ENCODE assay signal across 22 cellular contexts in genomic region chr22:49368221-49368975, GRCh38.
A peak's percentile ranks its signal among the peaks of the same experiment; 100 is the strongest.
DNase-seq lines count a peak whose midpoint lies in the region; ATAC-seq and TF ChIP-seq lines count a peak whose summit lies in the region.
"Had no signal": no experiment of that assay in that cellular context is flagged by ENCODE, and none has a peak within 500 bp of the region (broad histone marks: within the 10 kb centered on the region; RNA-seq: fewer than 3 reads in every experiment).

No MANE protein-coding gene starts in this region.

- POLR2A ChIA-PET in Caco-2 (lab: Charles Lee) = no interaction called here

- H3K9me3 ChIP-seq in Caco-2 (no peaks in the 10 kb centered on the region), Peyer's patch (no peaks in the 10 kb centered on the region), sigmoid colon (no peaks in the 10 kb centered on the region)
- H3K9me3 ChIP-seq: heart right ventricle, neutrophil had no signal

- BruUV-seq in Caco-2 (replicated peaks; lab: Mats Ljungman, UMichigan) = no TSS peak

- DNase-seq in Caco-2 = no peak
- DNase-seq in Peyer's patch = peak in 2 of 3 donors; percentile 7 to 30
- peak; percentile 33 for DNase-seq in left lobe of liver (ENCODE audit: low spot score)
- DNase-seq in sigmoid colon = peak; percentile 52
- DNase-seq in central memory CD4-positive, alpha-beta T cell = no peak
- DNase-seq in T-helper 2 cell treated with Interferon-gamma antibody and Interleukin-4, amounts not matched to agents 5 μg/mL and 100 μg/mL, for 36 hours (ENCODE audit: low spot score) = no peak
- DNase-seq: activated naive CD4-positive, alpha-beta T cell treated with anti-CD3 and anti-CD28 coated beads for 36 hours; amygdala; dermis blood vessel endothelial cell; GOT3; heart right ventricle; KBM-7; left ventricle myocardium superior; MM.1S; NCI-H524 treated with DMSO at 0.1 percent for 48 hours; retina; WERI-Rb-1 had no signal

- peaks cover 4% of the 10 kb centered on the region; the same call in 1 of the 2 replicates for H3K4me1 ChIP-seq in Caco-2
- no peaks in the 10 kb centered on the region for H3K4me1 ChIP-seq in Peyer's patch
- H3K4me1 ChIP-seq in sigmoid colon = no peaks in the 10 kb centered on the region
- H3K4me1 ChIP-seq: heart right ventricle had no signal

- peak overlapping the region; percentile 16 for H3K27ac Mint-ChIP-seq in Caco-2 (ENCODE audit: unreplicated experiment)
- no peak overlapping the region for H3K27ac Mint-ChIP-seq in T-helper 2 cell treated with Interferon-gamma antibody and Interleukin-4, amounts not matched to agents 5 μg/mL and 100 μg/mL, for 36 hours
- H3K27ac Mint-ChIP-seq: activated naive CD4-positive, alpha-beta T cell treated with anti-CD3 and anti-CD28 coated beads for 36 hours; CD4-positive, alpha-beta T cell had no signal

- H3K27me3 Mint-ChIP-seq in Caco-2 (ENCODE audit: insufficient read depth, unreplicated experiment) = peaks cover 11% of the 10 kb centered on the region
- no peaks in the 10 kb centered on the region for H3K27me3 Mint-ChIP-seq in T-helper 2 cell treated with Interferon-gamma antibody and Interleukin-4, amounts not matched to agents 5 μg/mL and 100 μg/mL, for 36 hours (ENCODE audit: low read depth)

- H3K27ac ChIP-seq in Peyer's patch (no peak overlapping the region), sigmoid colon (no peak overlapping the region)
- H3K27ac ChIP-seq: heart right ventricle, neutrophil, RWPE1, WERI-Rb-1 had no signal

- no peak for TF ChIP-seq EP300 in sigmoid colon (IDR thresholded peaks at IDR 0.05)

- WGBS in sigmoid colon, 2 donors = 83% methylated on average over 19 of the region's 19 CpGs

- H3K4me3 ChIP-seq in Caco-2 (ENCODE audit: low read depth, low read length) (peak overlapping the region; percentile 44), Peyer's patch (no peak overlapping the region), sigmoid colon (no peak overlapping the region)
- H3K4me3 ChIP-seq: heart right ventricle had no signal

- no peak for TF ChIP-seq POLR2A in Peyer's patch (IDR thresholded peaks at IDR 0.05)
- no peak for TF ChIP-seq POLR2A in sigmoid colon (IDR thresholded peaks at IDR 0.05)

- H3K27me3 ChIP-seq in Caco-2 (replicated peaks; ENCODE audit: control insufficient read depth, insufficient read depth, low read length) (no peaks in the 10 kb centered on the region), Peyer's patch (no peaks in the 10 kb centered on the region), sigmoid colon (peaks cover 0 to 45% (median 15%) of the 10 kb centered on the region in 3 donors)

- intact Hi-C loops in Caco-2 (cut with micrococcal nuclease; ENCODE audit: unreplicated experiment) (no loop called here), sigmoid colon (cut with DNase I) (no loop called here)

- no peaks in the 10 kb centered on the region for H3K9me3 Mint-ChIP-seq in Caco-2 (ENCODE audit: unreplicated experiment)
- H3K9me3 Mint-ChIP-seq in T-helper 2 cell treated with Interferon-gamma antibody and Interleukin-4, amounts not matched to agents 5 μg/mL and 100 μg/mL, for 36 hours = no peaks in the 10 kb centered on the region
- H3K9me3 Mint-ChIP-seq: activated naive CD4-positive, alpha-beta T cell treated with anti-CD3 and anti-CD28 coated beads for 36 hours; CD4-positive, alpha-beta T cell had no signal

- H3K4me1 Mint-ChIP-seq in Caco-2 (ENCODE audit: low read depth, unreplicated experiment) = peaks cover 5% of the 10 kb centered on the region
- H3K4me1 Mint-ChIP-seq in T-helper 2 cell treated with Interferon-gamma antibody and Interleukin-4, amounts not matched to agents 5 μg/mL and 100 μg/mL, for 36 hours (ENCODE audit: low read depth) = no peaks in the 10 kb centered on the region

- TF ChIP-seq CTCF in Caco-2 (IDR thresholded peaks at IDR 0.05; ENCODE audit: insufficient read depth in 1 of 2, low read depth in 1 of 2, low read length in 1 of 2, severe bottlenecking in 1 of 2, unreplicated experiment in 1 of 2) (no peak), Peyer's patch (IDR thresholded peaks at IDR 0.05) (no peak), sigmoid colon (IDR thresholded peaks at IDR 0.05) (no peak)

- H3K36me3 ChIP-seq in Caco-2 (ENCODE audit: control insufficient read depth, insufficient read depth, low read length) = no peaks in the 10 kb centered on the region
- H3K36me3 ChIP-seq in Peyer's patch = no peaks in the 10 kb centered on the region
- no peaks in the 10 kb centered on the region for H3K36me3 ChIP-seq in sigmoid colon
- H3K36me3 ChIP-seq: heart right ventricle, neutrophil, WERI-Rb-1 had no signal

- CTCF ChIA-PET in Caco-2 (lab: Charles Lee) = no interaction called here

- H3K36me3 Mint-ChIP-seq in Caco-2 (ENCODE audit: insufficient read depth, unreplicated experiment) = peaks cover 7% of the 10 kb centered on the region
- no peaks in the 10 kb centered on the region for H3K36me3 Mint-ChIP-seq in T-helper 2 cell treated with Interferon-gamma antibody and Interleukin-4, amounts not matched to agents 5 μg/mL and 100 μg/mL, for 36 hours (ENCODE audit: low read depth)

- H3K4me3 Mint-ChIP-seq in Caco-2 (ENCODE audit: unreplicated experiment) = peak overlapping the region; percentile 85
- no peak overlapping the region for H3K4me3 Mint-ChIP-seq in T-helper 2 cell treated with Interferon-gamma antibody and Interleukin-4, amounts not matched to agents 5 μg/mL and 100 μg/mL, for 36 hours
- H3K4me3 Mint-ChIP-seq: activated naive CD4-positive, alpha-beta T cell treated with anti-CD3 and anti-CD28 coated beads for 36 hours; CD4-positive, alpha-beta T cell had no signal

- ATAC-seq in left lobe of liver (no peak), GM18502 (IDR thresholded peaks at IDR 0.05; ENCODE audit: poor library complexity, unreplicated experiment) (no peak)
- ATAC-seq: heart right ventricle, left ventricle myocardium superior, SK-N-SH treated with all-trans-retinoic acid at 6 μM for 48 hours had no signal

Comparison
In these comparisons a context has a peak if more than half of its experiments do, and no peak if none do; other contexts are left out.
1. DNase-seq: peak in Peyer's patch (2 of 3), left lobe of liver (single experiment) and sigmoid colon (single experiment); none in Caco-2 (0 of 2), central memory CD4-positive, alpha-beta T cell (single experiment) and T-helper 2 cell treated with Interferon-gamma antibody and Interleukin-4, amounts not matched to agents 5 μg/mL and 100 μg/mL, for 36 hours (single experiment).